ENCODE assay signal across 12 cellular contexts in the genomic region with DNA sequence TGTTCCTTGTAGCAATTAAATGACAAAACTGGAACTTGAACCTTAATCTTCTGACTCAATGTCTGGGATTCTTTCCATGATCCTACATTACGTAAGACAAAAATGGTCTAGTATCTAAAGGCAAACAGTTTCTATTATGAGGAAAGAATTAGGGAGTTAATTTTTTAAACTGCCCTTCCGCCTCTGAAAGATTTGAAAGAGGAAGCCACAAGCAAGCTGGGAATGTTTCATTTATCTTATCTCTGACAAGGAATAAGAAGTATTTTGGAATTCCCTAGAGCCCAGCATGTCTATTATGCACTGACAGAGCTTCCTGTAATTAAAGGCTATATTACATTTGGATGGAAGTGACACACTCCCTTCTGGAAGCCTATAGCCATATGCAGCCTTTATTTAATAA.
DNase-seq lines count a peak whose midpoint lies in the region; ATAC-seq, FAIRE-seq and TF ChIP-seq lines count a peak whose summit lies in the region.
"Had no signal": no experiment of that assay in that cellular context is flagged by ENCODE, and none has a peak within 500 bp of the region (broad histone marks: within the 10 kb centered on the region; RNA-seq: fewer than 3 reads in every experiment).

No MANE protein-coding gene starts in this region.

- no peaks in the 10 kb centered on the region for H3K79me2 ChIP-seq in ACC112 (ENCODE audit: control insufficient read depth, insufficient read depth, low read length, unreplicated experiment)

- H3K36me3 ChIP-seq in ACC112 (ENCODE audit: insufficient read depth, low read length) (no peaks in the 10 kb centered on the region), bronchial epithelial cell (ENCODE audit: control insufficient read depth, insufficient read depth, low read length) (no peaks in the 10 kb centered on the region)
- H3K36me3 ChIP-seq: BLaER1 treated with 17β-estradiol and CSF1 and Interleukin-3, amounts not matched to agents 10 nM and 100 nM; ovary; tibial artery had no signal

- no peak for ATAC-seq in activated CD4-positive, CD25-positive, alpha-beta regulatory T cell treated with anti-CD3 and anti-CD28 coated beads, Interleukin-2, amount 50 U/mL, for 24 hours
- no peak for ATAC-seq in HG02885 (IDR thresholded peaks at IDR 0.05; ENCODE audit: poor library complexity, unreplicated experiment)

- FAIRE-seq in bronchial epithelial cell (lab: Jason Lieb, UNC) = no peak

- H3K4me3 ChIP-seq in ACC112 (ENCODE audit: low read depth, low read length) (peak overlapping the region; percentile 17; the same call in 1 of the 2 replicates), bronchial epithelial cell (ENCODE audit: low read depth, low read length) (no peak overlapping the region)
- H3K4me3 ChIP-seq: BLaER1 treated with 17β-estradiol and CSF1 and Interleukin-3, amounts not matched to agents 10 nM and 100 nM; ovary; tibial artery had no signal

- H3K4me1 Mint-ChIP-seq in CD14-positive monocyte = no peaks in the 10 kb centered on the region

- H3K27me3 Mint-ChIP-seq in CD14-positive monocyte (ENCODE audit: low read depth in 3 of 3) = no peaks in the 10 kb centered on the region

- H3K27ac ChIP-seq in ACC112 (ENCODE audit: low read depth, low read length) = peak overlapping the region; percentile 73
- H3K27ac ChIP-seq: BLaER1 treated with 17β-estradiol and CSF1 and Interleukin-3, amounts not matched to agents 10 nM and 100 nM; ovary; VCaP had no signal

- DNase-seq in LHCN-M2 (ENCODE audit: low read depth) (peak; percentile 80), bronchial epithelial cell (ENCODE audit: low read depth) (peak; percentile 86), kidney tubule cell (ENCODE audit: low spot score) (peak; percentile 11), CD14-positive monocyte (ENCODE audit: low spot score) (no peak), DMS114 treated with DMSO at 0.1 percent for 48 hours (lab: John Stamatoyannopoulos, UW; ENCODE audit: unreplicated experiment) (no peak)
- DNase-seq: ovary, tibial artery had no signal

- no peaks in the 10 kb centered on the region for H3K36me3 Mint-ChIP-seq in CD14-positive monocyte

- H3K4me3 Mint-ChIP-seq in CD14-positive monocyte = no peak overlapping the region

- TF ChIP-seq CTCF in bronchial epithelial cell (IDR thresholded peaks at IDR 0.05; ENCODE audit: insufficient read depth, low read length, severe bottlenecking) (no peak), CD14-positive monocyte (IDR thresholded peaks at IDR 0.05) (no peak)

- H2AFZ ChIP-seq in ACC112 (ENCODE audit: low read length, unreplicated experiment) = peak overlapping the region; percentile 28

- intact Hi-C loops in CD14-positive monocyte (cut with micrococcal nuclease) = no loop called here

- peaks cover 18% of the 10 kb centered on the region for H3K4me1 ChIP-seq in ACC112 (ENCODE audit: control insufficient read depth, insufficient read depth, low read length, unreplicated experiment)
- H3K4me1 ChIP-seq: tibial artery had no signal

- H3K27me3 ChIP-seq in ACC112 (ENCODE audit: insufficient read depth, low read length) = no peaks in the 10 kb centered on the region
- H3K27me3 ChIP-seq in bronchial epithelial cell (ENCODE audit: control insufficient read depth, insufficient read depth, low read length) = no peaks in the 10 kb centered on the region
- H3K27me3 ChIP-seq: BLaER1 treated with 17β-estradiol and CSF1 and Interleukin-3, amounts not matched to agents 10 nM and 100 nM; ovary; tibial artery had no signal

- H3K27ac Mint-ChIP-seq in CD14-positive monocyte = no peak overlapping the region

- peaks cover 4 to 17% (median 6%) of the 10 kb centered on the region in 7 donors for H3K9me3 Mint-ChIP-seq in CD14-positive monocyte

Comparison
In these comparisons a context has a peak if more than half of its experiments do, and no peak if none do; other contexts are left out.
1. DNase-seq: peak in LHCN-M2 (single experiment), bronchial epithelial cell (single experiment) and kidney tubule cell (single experiment); none in CD14-positive monocyte (single experiment) and DMS114 treated with DMSO at 0.1 percent for 48 hours (single experiment).